In the genomic region with DNA sequence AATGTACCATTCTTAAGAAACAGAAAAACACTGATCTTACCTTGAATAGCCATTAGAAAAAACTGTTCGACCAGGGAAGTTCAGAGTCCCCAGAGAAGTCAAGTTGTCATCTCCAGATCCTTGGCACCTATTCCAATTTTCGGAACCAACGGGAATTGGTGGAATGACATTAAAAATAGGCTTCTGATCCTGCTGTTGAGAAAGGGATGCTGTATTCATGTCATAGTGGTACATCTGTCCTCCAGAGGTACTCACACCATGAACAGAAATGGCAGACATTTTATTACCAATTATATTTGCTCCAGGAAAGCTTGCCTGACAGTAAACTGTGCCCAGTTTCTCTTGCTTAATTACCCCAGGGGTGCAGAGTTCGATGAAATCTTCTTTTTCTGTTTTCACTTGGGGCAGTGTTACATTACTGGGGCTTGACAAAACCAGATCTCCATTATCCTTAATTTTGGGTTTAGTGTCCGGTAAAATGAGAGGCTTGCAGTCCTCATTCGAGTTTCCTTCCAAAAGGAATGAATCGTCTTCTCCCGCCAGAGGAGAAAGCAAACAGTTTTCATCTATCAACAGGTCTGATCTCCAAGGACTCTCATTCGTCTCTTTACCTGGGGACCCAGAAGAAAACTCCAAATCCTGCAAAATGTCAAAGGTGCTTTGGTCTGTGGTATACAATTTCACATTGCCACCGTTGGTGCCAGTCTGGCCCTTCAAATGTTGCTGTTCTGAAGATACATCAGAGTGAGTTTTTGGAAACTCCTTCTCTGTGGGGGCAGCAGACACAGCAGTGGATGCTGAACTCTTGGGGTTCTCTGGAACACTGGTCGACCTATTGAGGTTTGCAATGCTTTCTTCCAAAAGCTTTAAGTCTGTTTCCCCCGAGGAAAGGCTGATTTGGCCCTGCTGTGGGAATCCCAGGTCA, we compare ENCODE assay signal across 9 cellular contexts. TPM values are rescaled to one million over a fixed set of nuclear protein-coding genes. Genes with fewer than 3 reads are reported as not detected.
A peak's percentile ranks its signal among the peaks of the same experiment; 100 is the strongest.
DNase-seq lines count a peak whose midpoint lies in the region; ATAC-seq and TF ChIP-seq lines count a peak whose summit lies in the region.
"Had no signal": no experiment of that assay in that cellular context is flagged by ENCODE, and none has a peak within 500 bp of the region (broad histone marks: within the 10 kb centered on the region; RNA-seq: fewer than 3 reads in every experiment).

No MANE protein-coding gene starts in this region.

- H3K4me3 Mint-ChIP-seq in activated naive CD4-positive, alpha-beta T cell treated with anti-CD3 and anti-CD28 coated beads, Interleukin-2, amount 10 ng/mL, durations not matched to agents 7 days and 5 days: peak overlapping the region; percentile 87
- peak overlapping the region; percentile 85 for H3K4me3 Mint-ChIP-seq in type B pancreatic cell

- H3K27ac Mint-ChIP-seq in activated naive CD4-positive, alpha-beta T cell treated with anti-CD3 and anti-CD28 coated beads, Interleukin-2, amount 10 ng/mL, durations not matched to agents 7 days and 5 days: peak overlapping the region; percentile 8
- peak overlapping the region; percentile 31 for H3K27ac Mint-ChIP-seq in type B pancreatic cell

- peak overlapping the region; percentile 22 for H3K27ac ChIP-seq in angular gyrus (ENCODE audit: low read depth, low read length)
- H3K27ac ChIP-seq in right lobe of liver: peak overlapping the region; percentile 97 to 99 (median 98)

- intact Hi-C loops in right lobe of liver (cut with DNase I): loop anchor here in 1 of 2 donors (10.0 kb wide), 1 partner anchor 95 kb away; no protein-coding TSS in a partner anchor

- no peaks in the 10 kb centered on the region for H3K9me3 Mint-ChIP-seq in activated naive CD4-positive, alpha-beta T cell treated with anti-CD3 and anti-CD28 coated beads, Interleukin-2, amount 10 ng/mL, durations not matched to agents 7 days and 5 days
- no peaks in the 10 kb centered on the region for H3K9me3 Mint-ChIP-seq in type B pancreatic cell

- TF ChIP-seq CTCF in right lobe of liver (IDR thresholded peaks at IDR 0.05) (no peak), type B pancreatic cell (conservative IDR thresholded peaks at IDR 0.05) (no peak)

- H3K4me1 ChIP-seq in right lobe of liver: peaks cover 0 to 58% (median 14%) of the 10 kb centered on the region in 4 donors

- H3K36me3 ChIP-seq in right lobe of liver: peaks cover 0 to 4% (median 0%) of the 10 kb centered on the region in 4 donors

- ATAC-seq in right lobe of liver (no peak), HG02588 (IDR thresholded peaks at IDR 0.05; ENCODE audit: unreplicated experiment) (no peak)

- no peaks in the 10 kb centered on the region for H3K27me3 Mint-ChIP-seq in activated naive CD4-positive, alpha-beta T cell treated with anti-CD3 and anti-CD28 coated beads, Interleukin-2, amount 10 ng/mL, durations not matched to agents 7 days and 5 days
- peaks cover 23% of the 10 kb centered on the region for H3K27me3 Mint-ChIP-seq in type B pancreatic cell

- 14% methylated on average over 11 of the region's 12 CpGs for WGBS in right lobe of liver (ENCODE audit: insufficient coverage, low coverage, low lambda C conversion rate, missing lambda C conversion rate)

- H3K27me3 ChIP-seq in right lobe of liver: no peaks in the 10 kb centered on the region

- H3K9me3 ChIP-seq in right lobe of liver: no peaks in the 10 kb centered on the region

- peaks cover 61% of the 10 kb centered on the region for H3K4me1 Mint-ChIP-seq in activated naive CD4-positive, alpha-beta T cell treated with anti-CD3 and anti-CD28 coated beads, Interleukin-2, amount 10 ng/mL, durations not matched to agents 7 days and 5 days
- H3K4me1 Mint-ChIP-seq in type B pancreatic cell (ENCODE audit: unreplicated experiment): peaks cover 37% of the 10 kb centered on the region

- peaks cover 44% of the 10 kb centered on the region for H3K36me3 Mint-ChIP-seq in activated naive CD4-positive, alpha-beta T cell treated with anti-CD3 and anti-CD28 coated beads, Interleukin-2, amount 10 ng/mL, durations not matched to agents 7 days and 5 days
- peaks cover 32% of the 10 kb centered on the region for H3K36me3 Mint-ChIP-seq in type B pancreatic cell

- no peak for DNase-seq in activated naive CD4-positive, alpha-beta T cell treated with anti-CD3 and anti-CD28 coated beads, Interleukin-2, amount 10 ng/mL, durations not matched to agents 7 days and 5 days
- no peak for DNase-seq in activated naive CD4-positive, alpha-beta T cell treated with anti-CD3 and anti-CD28 coated beads, Interleukin-2, amount 50 U/mL, for 16 hours
- DNase-seq in right lobe of liver: no peak
- no peak for DNase-seq in type B pancreatic cell (ENCODE audit: extremely low spot score, unreplicated experiment)
- DNase-seq in DMS53 treated with DMSO at 0.1 percent for 48 hours (lab: John Stamatoyannopoulos, UW; ENCODE audit: unreplicated experiment): no peak
- DNase-seq in cerebellar nuclear complex (lab: John Stamatoyannopoulos, UW): no peak
- DNase-seq: EL had no signal

- TF ChIP-seq POLR2A in right lobe of liver (IDR thresholded peaks at IDR 0.05): no peak

- peak overlapping the region; percentile 6 to 93 (median 88) for H3K4me3 ChIP-seq in right lobe of liver

- CTCF ChIA-PET in activated naive CD4-positive, alpha-beta T cell treated with anti-CD3 and anti-CD28 coated beads, Interleukin-2, amount 10 ng/mL, durations not matched to agents 7 days and 5 days (lab: Charles Lee): interaction anchor here (0.8 to 2.2 kb wide), 5 partner anchors 12 to 397 kb away, joined by 3 to 8 read pairs (median 3); no protein-coding TSS in a partner anchor

RNA-seq across cellular contexts. Expression of a gene that starts 3.6 kb away (rescaled TPM):
- 10 to 100 TPM; 27.3 to 60.1 (median 47.2) TPM for total RNA-seq in right lobe of liver
- 43.0 and 94.0 TPM in 2 replicates for total RNA-seq in type B pancreatic cell (ENCODE audit: low replicate concordance)
